1 cellular context compared by ENCODE assay signal in the genomic region with DNA sequence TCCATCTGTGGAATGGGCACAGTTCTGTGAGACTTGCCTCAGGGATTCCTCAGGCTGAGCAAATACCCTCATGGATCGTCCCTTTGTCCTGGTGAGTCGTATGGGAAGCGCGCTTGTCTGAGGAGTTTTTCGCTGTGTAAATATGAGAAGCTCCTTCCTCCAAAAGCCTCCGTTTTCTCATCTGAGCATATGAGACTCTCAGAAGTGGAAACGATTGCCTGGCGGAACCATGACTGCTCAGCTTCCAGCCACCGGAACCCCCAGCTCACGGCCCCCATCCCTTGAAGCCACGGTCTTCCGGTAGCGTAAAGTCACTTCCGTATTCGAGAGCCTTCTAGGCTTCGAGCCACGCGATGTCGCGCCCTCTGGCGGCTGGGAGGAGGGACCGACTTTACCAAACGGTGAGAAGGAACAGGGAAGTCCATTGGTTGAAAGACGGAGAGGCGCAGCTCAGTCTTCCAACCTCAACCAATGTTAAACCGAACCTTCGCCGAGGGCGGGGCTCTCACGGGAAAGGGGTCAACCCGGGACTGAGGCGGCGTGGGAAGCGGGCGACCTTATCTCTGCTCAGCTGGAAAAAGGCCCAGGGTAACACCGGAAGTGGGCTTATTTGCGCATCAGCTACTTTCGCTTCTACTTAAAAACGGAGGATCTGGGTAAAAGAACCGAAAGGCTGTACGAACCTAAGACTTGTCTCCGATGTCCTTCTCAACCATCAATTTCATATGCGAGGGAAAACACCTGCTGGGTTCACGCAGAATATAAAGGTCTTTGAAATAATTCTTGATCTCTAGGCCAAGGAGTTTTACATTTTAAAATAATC.
TF ChIP-seq lines count a peak whose summit lies in the region.

No MANE protein-coding gene starts in this region.

TF ChIP-seq in HepG2, 621 proteins besides CTCF, POLR2A, EP300 and RAD21 (continued from another document and continues in another):
- TF ChIP-seq, protein P1, sequence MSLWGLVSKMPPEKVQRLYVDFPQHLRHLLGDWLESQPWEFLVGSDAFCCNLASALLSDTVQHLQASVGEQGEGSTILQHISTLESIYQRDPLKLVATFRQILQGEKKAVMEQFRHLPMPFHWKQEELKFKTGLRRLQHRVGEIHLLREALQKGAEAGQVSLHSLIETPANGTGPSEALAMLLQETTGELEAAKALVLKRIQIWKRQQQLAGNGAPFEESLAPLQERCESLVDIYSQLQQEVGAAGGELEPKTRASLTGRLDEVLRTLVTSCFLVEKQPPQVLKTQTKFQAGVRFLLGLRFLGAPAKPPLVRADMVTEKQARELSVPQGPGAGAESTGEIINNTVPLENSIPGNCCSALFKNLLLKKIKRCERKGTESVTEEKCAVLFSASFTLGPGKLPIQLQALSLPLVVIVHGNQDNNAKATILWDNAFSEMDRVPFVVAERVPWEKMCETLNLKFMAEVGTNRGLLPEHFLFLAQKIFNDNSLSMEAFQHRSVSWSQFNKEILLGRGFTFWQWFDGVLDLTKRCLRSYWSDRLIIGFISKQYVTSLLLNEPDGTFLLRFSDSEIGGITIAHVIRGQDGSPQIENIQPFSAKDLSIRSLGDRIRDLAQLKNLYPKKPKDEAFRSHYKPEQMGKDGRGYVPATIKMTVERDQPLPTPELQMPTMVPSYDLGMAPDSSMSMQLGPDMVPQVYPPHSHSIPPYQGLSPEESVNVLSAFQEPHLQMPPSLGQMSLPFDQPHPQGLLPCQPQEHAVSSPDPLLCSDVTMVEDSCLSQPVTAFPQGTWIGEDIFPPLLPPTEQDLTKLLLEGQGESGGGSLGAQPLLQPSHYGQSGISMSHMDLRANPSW (CRISPR knock-in tag; IDR thresholded peaks at IDR 0.05; ENCODE audit: borderline replicate concordance): no peak
- TF ChIP-seq, protein P2, sequence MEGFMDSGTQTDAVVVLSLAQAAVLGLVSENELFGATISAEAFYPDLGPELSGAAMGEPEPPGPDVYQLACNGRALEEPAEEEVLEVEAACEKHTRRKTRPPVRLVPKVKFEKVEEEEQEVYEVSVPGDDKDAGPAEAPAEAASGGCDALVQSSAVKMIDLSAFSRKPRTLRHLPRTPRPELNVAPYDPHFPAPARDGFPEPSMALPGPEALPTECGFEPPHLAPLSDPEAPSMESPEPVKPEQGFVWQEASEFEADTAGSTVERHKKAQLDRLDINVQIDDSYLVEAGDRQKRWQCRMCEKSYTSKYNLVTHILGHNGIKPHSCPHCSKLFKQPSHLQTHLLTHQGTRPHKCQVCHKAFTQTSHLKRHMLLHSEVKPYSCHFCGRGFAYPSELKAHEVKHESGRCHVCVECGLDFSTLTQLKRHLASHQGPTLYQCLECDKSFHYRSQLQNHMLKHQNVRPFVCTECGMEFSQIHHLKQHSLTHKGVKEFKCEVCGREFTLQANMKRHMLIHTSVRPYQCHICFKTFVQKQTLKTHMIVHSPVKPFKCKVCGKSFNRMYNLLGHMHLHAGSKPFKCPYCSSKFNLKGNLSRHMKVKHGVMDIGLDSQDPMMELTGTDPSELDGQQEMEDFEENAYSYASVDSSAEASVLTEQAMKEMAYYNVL (CRISPR knock-in tag; IDR thresholded peaks at IDR 0.05; ENCODE audit: borderline replicate concordance): peak; percentile 64; the same call in 1 of the 2 replicates
- TF ChIP-seq HNF4G (IDR thresholded peaks at IDR 0.05; ENCODE audit: borderline replicate concordance, low read depth, low read length): no peak; the same call in 1 of the 2 replicates
- no peak for TF ChIP-seq HNF4G (CRISPR knock-in tag; IDR thresholded peaks at IDR 0.05; ENCODE audit: borderline replicate concordance, low read depth)
- no peak for TF ChIP-seq ZNF225 (CRISPR knock-in tag; IDR thresholded peaks at IDR 0.05)
- TF ChIP-seq ZNF558 (CRISPR knock-in tag; IDR thresholded peaks at IDR 0.05; ENCODE audit: borderline replicate concordance): peak; percentile 90
- no peak for TF ChIP-seq ZNF841 (CRISPR knock-in tag; IDR thresholded peaks at IDR 0.05; ENCODE audit: borderline replicate concordance)
- TF ChIP-seq ZNF782 (CRISPR knock-in tag; IDR thresholded peaks at IDR 0.05; ENCODE audit: borderline replicate concordance): 0 out of 2 replicates have a peak, but pooled peaks have one; percentile 53
- TF ChIP-seq, protein P3, sequence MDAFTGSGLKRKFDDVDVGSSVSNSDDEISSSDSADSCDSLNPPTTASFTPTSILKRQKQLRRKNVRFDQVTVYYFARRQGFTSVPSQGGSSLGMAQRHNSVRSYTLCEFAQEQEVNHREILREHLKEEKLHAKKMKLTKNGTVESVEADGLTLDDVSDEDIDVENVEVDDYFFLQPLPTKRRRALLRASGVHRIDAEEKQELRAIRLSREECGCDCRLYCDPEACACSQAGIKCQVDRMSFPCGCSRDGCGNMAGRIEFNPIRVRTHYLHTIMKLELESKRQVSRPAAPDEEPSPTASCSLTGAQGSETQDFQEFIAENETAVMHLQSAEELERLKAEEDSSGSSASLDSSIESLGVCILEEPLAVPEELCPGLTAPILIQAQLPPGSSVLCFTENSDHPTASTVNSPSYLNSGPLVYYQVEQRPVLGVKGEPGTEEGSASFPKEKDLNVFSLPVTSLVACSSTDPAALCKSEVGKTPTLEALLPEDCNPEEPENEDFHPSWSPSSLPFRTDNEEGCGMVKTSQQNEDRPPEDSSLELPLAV (CRISPR knock-in tag; conservative IDR thresholded peaks at IDR 0.05; ENCODE audit: low read depth): no peak
- no peak for TF ChIP-seq RELA (CRISPR knock-in tag; IDR thresholded peaks at IDR 0.05)
- TF ChIP-seq FOSL2 (CRISPR knock-in tag; IDR thresholded peaks at IDR 0.05): peak; percentile 73
- no peak for TF ChIP-seq ZNF577 (CRISPR knock-in tag; IDR thresholded peaks at IDR 0.05; ENCODE audit: borderline replicate concordance, low read depth)
- peak; percentile 97 for TF ChIP-seq THAP11 (CRISPR knock-in tag; IDR thresholded peaks at IDR 0.05)
- TF ChIP-seq, protein P4, sequence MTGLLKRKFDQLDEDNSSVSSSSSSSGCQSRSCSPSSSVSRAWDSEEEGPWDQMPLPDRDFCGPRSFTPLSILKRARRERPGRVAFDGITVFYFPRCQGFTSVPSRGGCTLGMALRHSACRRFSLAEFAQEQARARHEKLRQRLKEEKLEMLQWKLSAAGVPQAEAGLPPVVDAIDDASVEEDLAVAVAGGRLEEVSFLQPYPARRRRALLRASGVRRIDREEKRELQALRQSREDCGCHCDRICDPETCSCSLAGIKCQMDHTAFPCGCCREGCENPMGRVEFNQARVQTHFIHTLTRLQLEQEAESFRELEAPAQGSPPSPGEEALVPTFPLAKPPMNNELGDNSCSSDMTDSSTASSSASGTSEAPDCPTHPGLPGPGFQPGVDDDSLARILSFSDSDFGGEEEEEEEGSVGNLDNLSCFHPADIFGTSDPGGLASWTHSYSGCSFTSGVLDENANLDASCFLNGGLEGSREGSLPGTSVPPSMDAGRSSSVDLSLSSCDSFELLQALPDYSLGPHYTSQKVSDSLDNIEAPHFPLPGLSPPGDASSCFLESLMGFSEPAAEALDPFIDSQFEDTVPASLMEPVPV (CRISPR knock-in tag; IDR thresholded peaks at IDR 0.05): peak; percentile 29; the same call in 1 of the 2 replicates
- TF ChIP-seq MAZ (IDR thresholded peaks at IDR 0.05; ENCODE audit: borderline replicate concordance, low read depth, low read length): peak; percentile 94
- peak; percentile 96 for TF ChIP-seq MAZ (CRISPR knock-in tag; IDR thresholded peaks at IDR 0.05; ENCODE audit: low read depth)
- TF ChIP-seq MAFF (IDR thresholded peaks at IDR 0.05; ENCODE audit: low read depth, low read length): peak; percentile 95
- TF ChIP-seq PTBP1 (IDR thresholded peaks at IDR 0.05; ENCODE audit: low read depth, low read length, poor library complexity, severe bottlenecking): no peak
- no peak; the same call in 1 of the 2 replicates for TF ChIP-seq ZNF138 (CRISPR knock-in tag; IDR thresholded peaks at IDR 0.05; ENCODE audit: low read depth)
- TF ChIP-seq, protein P5, sequence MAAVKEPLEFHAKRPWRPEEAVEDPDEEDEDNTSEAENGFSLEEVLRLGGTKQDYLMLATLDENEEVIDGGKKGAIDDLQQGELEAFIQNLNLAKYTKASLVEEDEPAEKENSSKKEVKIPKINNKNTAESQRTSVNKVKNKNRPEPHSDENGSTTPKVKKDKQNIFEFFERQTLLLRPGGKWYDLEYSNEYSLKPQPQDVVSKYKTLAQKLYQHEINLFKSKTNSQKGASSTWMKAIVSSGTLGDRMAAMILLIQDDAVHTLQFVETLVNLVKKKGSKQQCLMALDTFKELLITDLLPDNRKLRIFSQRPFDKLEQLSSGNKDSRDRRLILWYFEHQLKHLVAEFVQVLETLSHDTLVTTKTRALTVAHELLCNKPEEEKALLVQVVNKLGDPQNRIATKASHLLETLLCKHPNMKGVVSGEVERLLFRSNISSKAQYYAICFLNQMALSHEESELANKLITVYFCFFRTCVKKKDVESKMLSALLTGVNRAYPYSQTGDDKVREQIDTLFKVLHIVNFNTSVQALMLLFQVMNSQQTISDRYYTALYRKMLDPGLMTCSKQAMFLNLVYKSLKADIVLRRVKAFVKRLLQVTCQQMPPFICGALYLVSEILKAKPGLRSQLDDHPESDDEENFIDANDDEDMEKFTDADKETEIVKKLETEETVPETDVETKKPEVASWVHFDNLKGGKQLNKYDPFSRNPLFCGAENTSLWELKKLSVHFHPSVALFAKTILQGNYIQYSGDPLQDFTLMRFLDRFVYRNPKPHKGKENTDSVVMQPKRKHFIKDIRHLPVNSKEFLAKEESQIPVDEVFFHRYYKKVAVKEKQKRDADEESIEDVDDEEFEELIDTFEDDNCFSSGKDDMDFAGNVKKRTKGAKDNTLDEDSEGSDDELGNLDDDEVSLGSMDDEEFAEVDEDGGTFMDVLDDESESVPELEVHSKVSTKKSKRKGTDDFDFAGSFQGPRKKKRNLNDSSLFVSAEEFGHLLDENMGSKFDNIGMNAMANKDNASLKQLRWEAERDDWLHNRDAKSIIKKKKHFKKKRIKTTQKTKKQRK (IDR thresholded peaks at IDR 0.05; ENCODE audit: low read length): no peak
- peak; percentile 85 for TF ChIP-seq ZSCAN9 (CRISPR knock-in tag; IDR thresholded peaks at IDR 0.05; ENCODE audit: borderline replicate concordance)
- peak; percentile 99 for TF ChIP-seq PHF20 (CRISPR knock-in tag; IDR thresholded peaks at IDR 0.05)
- no peak for TF ChIP-seq HNRNPUL1 (IDR thresholded peaks at IDR 0.05; ENCODE audit: low read depth, low read length)
- no peak for TF ChIP-seq ZNF354B (CRISPR knock-in tag; IDR thresholded peaks at IDR 0.05)
- TF ChIP-seq ZNF670 (CRISPR knock-in tag; IDR thresholded peaks at IDR 0.05; ENCODE audit: borderline replicate concordance): peak; percentile 69; the same call in 1 of the 2 replicates
- TF ChIP-seq, protein P6, sequence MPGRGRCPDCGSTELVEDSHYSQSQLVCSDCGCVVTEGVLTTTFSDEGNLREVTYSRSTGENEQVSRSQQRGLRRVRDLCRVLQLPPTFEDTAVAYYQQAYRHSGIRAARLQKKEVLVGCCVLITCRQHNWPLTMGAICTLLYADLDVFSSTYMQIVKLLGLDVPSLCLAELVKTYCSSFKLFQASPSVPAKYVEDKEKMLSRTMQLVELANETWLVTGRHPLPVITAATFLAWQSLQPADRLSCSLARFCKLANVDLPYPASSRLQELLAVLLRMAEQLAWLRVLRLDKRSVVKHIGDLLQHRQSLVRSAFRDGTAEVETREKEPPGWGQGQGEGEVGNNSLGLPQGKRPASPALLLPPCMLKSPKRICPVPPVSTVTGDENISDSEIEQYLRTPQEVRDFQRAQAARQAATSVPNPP (CRISPR knock-in tag; IDR thresholded peaks at IDR 0.05): 0 out of 2 replicates have a peak, but pooled peaks have one; percentile 47
- no peak for TF ChIP-seq ISX (CRISPR knock-in tag; conservative IDR thresholded peaks at IDR 0.05)
- TF ChIP-seq ZNF839 (CRISPR knock-in tag; IDR thresholded peaks at IDR 0.05; ENCODE audit: borderline replicate concordance): no peak
- TF ChIP-seq, protein P7, sequence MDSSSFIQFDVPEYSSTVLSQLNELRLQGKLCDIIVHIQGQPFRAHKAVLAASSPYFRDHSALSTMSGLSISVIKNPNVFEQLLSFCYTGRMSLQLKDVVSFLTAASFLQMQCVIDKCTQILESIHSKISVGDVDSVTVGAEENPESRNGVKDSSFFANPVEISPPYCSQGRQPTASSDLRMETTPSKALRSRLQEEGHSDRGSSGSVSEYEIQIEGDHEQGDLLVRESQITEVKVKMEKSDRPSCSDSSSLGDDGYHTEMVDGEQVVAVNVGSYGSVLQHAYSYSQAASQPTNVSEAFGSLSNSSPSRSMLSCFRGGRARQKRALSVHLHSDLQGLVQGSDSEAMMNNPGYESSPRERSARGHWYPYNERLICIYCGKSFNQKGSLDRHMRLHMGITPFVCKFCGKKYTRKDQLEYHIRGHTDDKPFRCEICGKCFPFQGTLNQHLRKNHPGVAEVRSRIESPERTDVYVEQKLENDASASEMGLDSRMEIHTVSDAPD (CRISPR knock-in tag; IDR thresholded peaks at IDR 0.05): no peak; the same call in 1 of the 2 replicates
- peak; percentile 91 for TF ChIP-seq MYC (CRISPR knock-in tag; IDR thresholded peaks at IDR 0.05; ENCODE audit: borderline replicate concordance)
- TF ChIP-seq NCOA1 (CRISPR knock-in tag; IDR thresholded peaks at IDR 0.05): peak; percentile 86
- TF ChIP-seq, protein P8, sequence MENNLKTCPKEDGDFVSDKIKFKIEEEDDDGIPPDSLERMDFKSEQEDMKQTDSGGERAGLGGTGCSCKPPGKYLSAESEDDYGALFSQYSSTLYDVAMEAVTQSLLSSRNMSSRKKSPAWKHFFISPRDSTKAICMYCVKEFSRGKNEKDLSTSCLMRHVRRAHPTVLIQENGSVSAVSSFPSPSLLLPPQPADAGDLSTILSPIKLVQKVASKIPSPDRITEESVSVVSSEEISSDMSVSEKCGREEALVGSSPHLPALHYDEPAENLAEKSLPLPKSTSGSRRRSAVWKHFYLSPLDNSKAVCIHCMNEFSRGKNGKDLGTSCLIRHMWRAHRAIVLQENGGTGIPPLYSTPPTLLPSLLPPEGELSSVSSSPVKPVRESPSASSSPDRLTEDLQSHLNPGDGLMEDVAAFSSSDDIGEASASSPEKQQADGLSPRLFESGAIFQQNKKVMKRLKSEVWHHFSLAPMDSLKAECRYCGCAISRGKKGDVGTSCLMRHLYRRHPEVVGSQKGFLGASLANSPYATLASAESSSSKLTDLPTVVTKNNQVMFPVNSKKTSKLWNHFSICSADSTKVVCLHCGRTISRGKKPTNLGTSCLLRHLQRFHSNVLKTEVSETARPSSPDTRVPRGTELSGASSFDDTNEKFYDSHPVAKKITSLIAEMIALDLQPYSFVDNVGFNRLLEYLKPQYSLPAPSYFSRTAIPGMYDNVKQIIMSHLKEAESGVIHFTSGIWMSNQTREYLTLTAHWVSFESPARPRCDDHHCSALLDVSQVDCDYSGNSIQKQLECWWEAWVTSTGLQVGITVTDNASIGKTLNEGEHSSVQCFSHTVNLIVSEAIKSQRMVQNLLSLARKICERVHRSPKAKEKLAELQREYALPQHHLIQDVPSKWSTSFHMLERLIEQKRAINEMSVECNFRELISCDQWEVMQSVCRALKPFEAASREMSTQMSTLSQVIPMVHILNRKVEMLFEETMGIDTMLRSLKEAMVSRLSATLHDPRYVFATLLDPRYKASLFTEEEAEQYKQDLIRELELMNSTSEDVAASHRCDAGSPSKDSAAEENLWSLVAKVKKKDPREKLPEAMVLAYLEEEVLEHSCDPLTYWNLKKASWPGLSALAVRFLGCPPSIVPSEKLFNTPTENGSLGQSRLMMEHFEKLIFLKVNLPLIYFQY (CRISPR knock-in tag; IDR thresholded peaks at IDR 0.05; ENCODE audit: borderline replicate concordance): no peak; the same call in 1 of the 2 replicates
- TF ChIP-seq ELF4 (CRISPR knock-in tag; IDR thresholded peaks at IDR 0.05; ENCODE audit: borderline replicate concordance): peak; percentile 97
- 0 out of 2 replicates have a peak, but pooled peaks have one; percentile 34 for TF ChIP-seq AHR (CRISPR knock-in tag; IDR thresholded peaks at IDR 0.05)
